In the genomic region with DNA sequence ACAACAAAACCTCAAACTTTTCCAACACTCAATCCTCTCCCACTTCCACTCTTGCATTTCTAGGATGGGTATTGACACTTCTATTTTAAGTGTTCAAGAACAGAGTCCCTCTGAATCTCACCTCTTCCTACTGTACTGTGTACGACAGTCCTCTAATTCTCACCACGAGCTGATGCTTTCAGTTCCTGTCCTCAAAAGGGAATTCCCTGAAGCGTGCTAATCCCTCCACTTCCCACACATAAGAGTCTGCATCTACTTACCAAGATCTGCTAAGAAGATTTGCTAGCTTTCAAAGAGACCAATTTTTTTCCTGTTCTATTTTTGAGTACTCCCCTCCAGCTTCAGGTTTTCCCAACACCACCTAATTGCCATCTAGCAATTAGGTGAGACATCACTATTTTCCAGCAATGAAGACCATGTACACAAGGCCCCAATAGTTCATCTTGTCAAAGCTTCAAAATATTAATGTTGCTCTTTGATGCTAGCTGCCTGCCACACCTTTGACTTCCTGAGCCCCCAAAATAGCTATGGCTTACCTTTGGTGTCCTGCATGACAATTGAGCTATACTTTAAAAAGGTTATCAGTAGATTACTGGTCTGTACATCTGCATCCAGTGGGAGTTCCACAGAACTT, we compare ENCODE assay signal across 11 cellular contexts. TPM values are rescaled to one million over a fixed set of nuclear protein-coding genes. Genes with fewer than 3 reads are reported as not detected.
DNase-seq lines count a peak whose midpoint lies in the region; ATAC-seq, FAIRE-seq and TF ChIP-seq lines count a peak whose summit lies in the region.
"Had no signal": no experiment of that assay in that cellular context is flagged by ENCODE, and none has a peak within 500 bp of the region (broad histone marks: within the 10 kb centered on the region; RNA-seq: fewer than 3 reads in every experiment).

No MANE protein-coding gene starts in this region.

- ATAC-seq in GM21381 (IDR thresholded peaks at IDR 0.05; ENCODE audit: unreplicated experiment) (peak; percentile 65), HG03521 (IDR thresholded peaks at IDR 0.05; ENCODE audit: unreplicated experiment) (peak; percentile 59)
- ATAC-seq: heart right ventricle had no signal

- TF ChIP-seq POLR2A in GM12892 (IDR thresholded peaks at IDR 0.05; ENCODE audit: low read depth, low read length): 0 out of 2 replicates have a peak, but pooled peaks have one; percentile 31

- no peaks in the 10 kb centered on the region for H3K27me3 Mint-ChIP-seq in immature natural killer cell (ENCODE audit: low read depth in 3 of 3)

- H3K4me1 Mint-ChIP-seq in immature natural killer cell: peaks cover 7 to 14% of the 10 kb centered on the region in 2 donors

- H3K9me3 Mint-ChIP-seq in immature natural killer cell: no peaks in the 10 kb centered on the region

- DNase-seq in GM12892 (ENCODE audit: insufficient read length): no peak
- DNase-seq in immature natural killer cell: no peak
- no peak for DNase-seq in NCI-H2029 treated with DMSO at 0.1 percent for 48 hours (lab: John Stamatoyannopoulos, UW)
- DNase-seq in stimulated activated CD4-positive, alpha-beta T cell treated with anti-CD3 and anti-CD28 coated beads, Interleukin-2, amount 100 ng/mL, for 24 hours: no peak
- DNase-seq in NCI-H526 (lab: John Stamatoyannopoulos, UW): no peak
- no peak for DNase-seq in NCI-H1048 (lab: John Stamatoyannopoulos, UW)
- DNase-seq: heart right ventricle, IMR-90, ovary had no signal

- H3K4me3 Mint-ChIP-seq in immature natural killer cell: no peak overlapping the region

- FAIRE-seq in GM12892 (lab: Jason Lieb, UNC): peak; percentile 94

- H3K36me3 Mint-ChIP-seq in immature natural killer cell: peaks cover 19 to 39% (median 24%) of the 10 kb centered on the region in 3 donors

- H3K27ac Mint-ChIP-seq in immature natural killer cell: peak overlapping the region in 5 of 6 donors; percentile 9 to 72 (median 47)

RNA-seq across cellular contexts. Expression of gene ARMH3, which starts 54.4 kb away (rescaled TPM):
- 16.4 TPM for polyA plus RNA-seq in GM12892 (2012; ENCODE audit: missing spikeins)
- 10 to 100 TPM; 14.4 to 19.8 (median 17.5) TPM for polyA plus RNA-seq in immature natural killer cell
